11 cellular contexts compared by ENCODE assay signal in genomic region chr10:71975087-71975890, GRCh38. TPM values are rescaled to one million over a fixed set of nuclear protein-coding genes. Genes with fewer than 3 reads are reported as not detected.
DNase-seq lines count a peak whose midpoint lies in the region; ATAC-seq and TF ChIP-seq lines count a peak whose summit lies in the region.
"Had no signal": no experiment of that assay in that cellular context is flagged by ENCODE, and none has a peak within 500 bp of the region (broad histone marks: within the 10 kb centered on the region; RNA-seq: fewer than 3 reads in every experiment).

No MANE protein-coding gene starts in this region.

- peak overlapping the region; percentile 51 to 92 (median 77) for H3K27ac ChIP-seq in heart right ventricle
- H3K27ac ChIP-seq: C4-2B had no signal

- no peak overlapping the region for H3K4me3 ChIP-seq in heart right ventricle

- no peaks in the 10 kb centered on the region for H3K27me3 ChIP-seq in heart right ventricle

- H3K36me3 ChIP-seq in heart right ventricle: peaks cover 0 to 5% (median 0%) of the 10 kb centered on the region in 9 donors

- intact Hi-C loops in heart right ventricle (cut with DNase I): loop anchor here in 3 of 10 donors (5.0 kb wide), 2 partner anchors 42 to 57 kb away; no protein-coding TSS in a partner anchor
- intact Hi-C loops in posterior cingulate gyrus (cut with DNase I): no loop called here

- DNase-seq in Ammon's horn (ENCODE audit: low spot score): peak; percentile 89
- DNase-seq in T1000 (lab: John Stamatoyannopoulos, UW): peak; percentile 47
- DNase-seq in heart right ventricle: peak; percentile 59 to 68
- DNase-seq in posterior cingulate gyrus: peak; percentile 72 to 97 (median 86)
- DNase-seq in NCI-H748 (lab: John Stamatoyannopoulos, UW; ENCODE audit: unreplicated experiment): no peak
- DNase-seq: NCI-H1105 treated with DMSO at 0.1 percent for 48 hours had no signal

- H3K27ac Mint-ChIP-seq in stimulated activated memory B cell treated with anti-CD40 and anti-IgM and Interleukin-4, amounts not matched to agents 10 μg/mL and 1 μg/mL and 100 μg/mL, for 72 hours: no peak overlapping the region

- peak; percentile 35 to 78 (median 62) for ATAC-seq in heart right ventricle
- ATAC-seq in GM19452 (IDR thresholded peaks at IDR 0.05; ENCODE audit: unreplicated experiment): no peak
- ATAC-seq in HG02885 (IDR thresholded peaks at IDR 0.05; ENCODE audit: poor library complexity, unreplicated experiment): no peak
- no peak for ATAC-seq in stimulated activated memory B cell treated with anti-CD40 and anti-IgM and Interleukin-4, amounts not matched to agents 10 μg/mL and 1 μg/mL and 100 μg/mL, for 72 hours

- H3K9me3 ChIP-seq in heart right ventricle: no peaks in the 10 kb centered on the region

- H3K36me3 Mint-ChIP-seq in stimulated activated memory B cell treated with anti-CD40 and anti-IgM and Interleukin-4, amounts not matched to agents 10 μg/mL and 1 μg/mL and 100 μg/mL, for 72 hours: no peaks in the 10 kb centered on the region

- H3K4me3 Mint-ChIP-seq in stimulated activated memory B cell treated with anti-CD40 and anti-IgM and Interleukin-4, amounts not matched to agents 10 μg/mL and 1 μg/mL and 100 μg/mL, for 72 hours: no peak overlapping the region

- peaks cover 40% of the 10 kb centered on the region for H3K27me3 Mint-ChIP-seq in stimulated activated memory B cell treated with anti-CD40 and anti-IgM and Interleukin-4, amounts not matched to agents 10 μg/mL and 1 μg/mL and 100 μg/mL, for 72 hours

- 48 to 52% methylated on average over 16 of the region's 16 CpGs for WGBS in heart right ventricle, 2 donors

- no peak for TF ChIP-seq CTCF in heart right ventricle (IDR thresholded peaks at IDR 0.05)

- peaks cover 42 to 100% (median 93%) of the 10 kb centered on the region in 9 donors for H3K4me1 ChIP-seq in heart right ventricle

- peaks cover 9% of the 10 kb centered on the region for H3K4me1 Mint-ChIP-seq in stimulated activated memory B cell treated with anti-CD40 and anti-IgM and Interleukin-4, amounts not matched to agents 10 μg/mL and 1 μg/mL and 100 μg/mL, for 72 hours

- no peaks in the 10 kb centered on the region for H3K9me3 Mint-ChIP-seq in stimulated activated memory B cell treated with anti-CD40 and anti-IgM and Interleukin-4, amounts not matched to agents 10 μg/mL and 1 μg/mL and 100 μg/mL, for 72 hours

RNA-seq across cellular contexts. Expression of gene CHST3, which starts 11.1 kb away (rescaled TPM):
- 10 to 100 TPM; 14.5 to 28.7 (median 21.3) TPM for total RNA-seq in heart right ventricle
- 10 to 100 TPM in 1 of 2 donors, 1 to 10 TPM in 1; 6.3 to 12.0 TPM for polyA plus RNA-seq in heart right ventricle
- total RNA-seq: T-helper 1 cell treated with Interleukin-12 subunit alpha and Interleukin-12 subunit beta and Interleukin-4 antibody, amounts not matched to agents 30 ng/mL and 1 ng/mL, for 36 hours had no signal

Comparison
In these comparisons a context has a peak if more than half of its experiments do, and no peak if none do; other contexts are left out.
1. ATAC-seq: peak in heart right ventricle (8 of 8); none in GM19452 (single experiment), HG02885 (single experiment) and stimulated activated memory B cell treated with anti-CD40 and anti-IgM and Interleukin-4, amounts not matched to agents 10 μg/mL and 1 μg/mL and 100 μg/mL, for 72 hours (single experiment).